Comparison of ENCODE assay signal across 8 cellular contexts in the genomic region with DNA sequence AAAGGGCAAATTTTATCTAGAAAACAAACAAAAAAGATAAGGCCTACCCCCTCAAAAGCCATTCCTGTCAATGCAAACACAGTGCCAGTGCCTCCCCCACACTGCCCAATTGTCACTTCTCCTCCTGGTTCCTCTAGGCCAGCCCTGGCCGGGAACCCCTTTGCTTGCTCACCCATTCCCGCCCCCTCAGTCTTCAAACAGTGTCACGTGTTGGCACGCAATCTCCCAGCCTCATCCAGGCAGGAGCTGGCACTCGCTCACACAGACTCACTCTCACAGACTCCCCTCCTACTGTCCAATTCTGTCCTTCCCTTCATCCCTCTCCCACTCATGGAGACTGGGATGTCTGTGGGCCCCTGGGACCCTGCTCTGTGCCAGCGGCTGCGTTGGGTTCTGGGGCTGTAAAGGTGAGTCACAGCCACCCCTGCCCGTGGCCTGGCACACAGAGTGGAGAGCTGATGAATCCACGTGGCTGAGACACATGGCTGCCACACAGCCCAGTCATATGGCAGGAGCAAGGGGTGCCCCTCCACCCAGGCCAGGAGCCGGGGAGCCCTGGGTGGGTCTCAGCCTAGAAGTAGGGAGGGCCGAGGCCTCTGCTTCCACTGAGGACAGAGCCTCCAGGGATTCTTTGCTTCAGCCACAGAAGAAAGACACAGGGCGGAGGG. TPM values are rescaled to one million over a fixed set of nuclear protein-coding genes. Genes with fewer than 3 reads are reported as not detected.
DNase-seq lines count a peak whose midpoint lies in the region; ATAC-seq and TF ChIP-seq lines count a peak whose summit lies in the region.

No MANE protein-coding gene starts in this region.

- TF ChIP-seq POLR2A in testis (IDR thresholded peaks at IDR 0.05) = no peak

- H3K4me3 ChIP-seq in BLaER1 treated with 17β-estradiol and CSF1 and Interleukin-3, amounts not matched to agents 10 nM and 100 nM = no peak overlapping the region
- H3K4me3 ChIP-seq in testis = no peak overlapping the region

- H3K4me1 ChIP-seq in BLaER1 treated with 17β-estradiol and CSF1 and Interleukin-3, amounts not matched to agents 10 nM and 100 nM = peaks cover 79 to 96% (median 89%) of the 10 kb centered on the region in 10 experiments
- H3K4me1 ChIP-seq in testis = peaks cover 52% of the 10 kb centered on the region

- peak overlapping the region in 10 of 11 experiments; percentile 4 to 57 (median 42); a peak in 13 of 22 replicates for H3K9ac ChIP-seq in BLaER1 treated with 17β-estradiol and CSF1 and Interleukin-3, amounts not matched to agents 10 nM and 100 nM

- intact Hi-C loops in testis (cut with DNase I; ENCODE audit: low total_unique reads) = no loop called here

- TF ChIP-seq CTCF in testis (IDR thresholded peaks at IDR 0.05) = no peak

- peak overlapping the region; percentile 73 to 99 (median 91) for H3K4me2 ChIP-seq in BLaER1 treated with 17β-estradiol and CSF1 and Interleukin-3, amounts not matched to agents 10 nM and 100 nM

- peaks cover 0 to 99% (median 0%) of the 10 kb centered on the region in 11 experiments; a peak in 7 of 22 replicates for H4K20me1 ChIP-seq in BLaER1 treated with 17β-estradiol and CSF1 and Interleukin-3, amounts not matched to agents 10 nM and 100 nM

- H3K27ac ChIP-seq in BLaER1 treated with 17β-estradiol and CSF1 and Interleukin-3, amounts not matched to agents 10 nM and 100 nM = peak overlapping the region; percentile 10 to 79 (median 59); a peak in 21 of 22 replicates
- H3K27ac ChIP-seq in KOPT-K1 (ENCODE audit: low read depth, low read length, poor library complexity, severe bottlenecking) (peak overlapping the region; percentile 70), angular gyrus (ENCODE audit: low read depth, low read length) (peak overlapping the region; percentile 35), layer of hippocampus (ENCODE audit: low read depth, low read length) (peak overlapping the region; percentile 57), testis (no peak overlapping the region)

- no peak for ATAC-seq in HG02970 (IDR thresholded peaks at IDR 0.05; ENCODE audit: low FRiP score, unreplicated experiment)
- no peak for ATAC-seq in HG03457 (IDR thresholded peaks at IDR 0.05; ENCODE audit: unreplicated experiment)

- DNase-seq in testis = peak; percentile 87
- DNase-seq in activated CD4-positive, alpha-beta T cell treated with anti-CD3 and anti-CD28 coated beads, Interleukin-2, amount 50 U/mL, for 1 hour = no peak

- WGBS in testis, 2 donors = 48 to 56% methylated on average over 8 to 12 of the region's 12 CpGs

- H3K36me3 ChIP-seq in BLaER1 treated with 17β-estradiol and CSF1 and Interleukin-3, amounts not matched to agents 10 nM and 100 nM = peaks cover 20 to 88% (median 35%) of the 10 kb centered on the region in 11 experiments
- H3K36me3 ChIP-seq in KOPT-K1 (ENCODE audit: insufficient read depth, low read length) (peaks cover 34% of the 10 kb centered on the region), testis (ENCODE audit: low read depth, missing control alignments) (no peaks in the 10 kb centered on the region)

- H3K27me3 ChIP-seq in BLaER1 treated with 17β-estradiol and CSF1 and Interleukin-3, amounts not matched to agents 10 nM and 100 nM = no peaks in the 10 kb centered on the region
- H3K27me3 ChIP-seq in layer of hippocampus (ENCODE audit: control insufficient read depth, insufficient read depth, low read length) (no peaks in the 10 kb centered on the region), testis (no peaks in the 10 kb centered on the region)

- peaks cover 14 to 24% (median 19%) of the 10 kb centered on the region in 11 experiments for H3K9me3 ChIP-seq in BLaER1 treated with 17β-estradiol and CSF1 and Interleukin-3, amounts not matched to agents 10 nM and 100 nM (replicated peaks in 1 of 11)
- H3K9me3 ChIP-seq in KOPT-K1 (ENCODE audit: insufficient read depth, low read length, poor library complexity, severe bottlenecking) (peaks cover 12% of the 10 kb centered on the region), testis (no peaks in the 10 kb centered on the region)

RNA-seq across cellular contexts. Expression of gene VAC14, which starts 54.8 kb away (rescaled TPM):
- total RNA-seq in testis = 10 to 100 TPM; 61.8 to 80.5 TPM
- 41.0 TPM for polyA plus RNA-seq in testis (ENCODE audit: insufficient read depth, low read depth, low replicate concordance)

Comparison
In these comparisons a context has a peak if more than half of its experiments do, and no peak if none do; other contexts are left out.
1. H3K27ac ChIP-seq: peak in BLaER1 treated with 17β-estradiol and CSF1 and Interleukin-3, amounts not matched to agents 10 nM and 100 nM (11 of 11), KOPT-K1 (single experiment), angular gyrus (single experiment) and layer of hippocampus (single experiment); none in testis (0 of 2).